20 cellular contexts compared by ENCODE assay signal in the genomic region with DNA sequence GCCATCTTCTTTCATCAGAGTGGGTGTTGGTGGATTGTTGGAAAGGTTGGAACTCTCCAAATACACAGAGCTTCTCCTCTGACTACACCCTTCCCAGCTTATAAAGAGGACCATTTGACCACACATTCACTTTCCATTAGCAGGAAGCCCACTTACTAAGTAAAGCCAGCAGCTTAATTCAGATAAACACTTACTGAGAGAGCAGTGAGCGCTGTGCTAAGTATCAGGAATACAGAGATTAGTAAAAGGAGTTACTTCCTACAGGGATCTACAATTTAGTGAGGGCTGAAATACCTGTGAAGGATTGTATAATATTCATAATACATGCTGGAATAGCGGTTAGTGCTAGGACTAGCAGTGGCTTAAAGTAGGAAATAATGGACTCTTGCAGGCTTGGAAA.
DNase-seq lines count a peak whose midpoint lies in the region; ATAC-seq, FAIRE-seq and TF ChIP-seq lines count a peak whose summit lies in the region.
"Had no signal": no experiment of that assay in that cellular context is flagged by ENCODE, and none has a peak within 500 bp of the region (broad histone marks: within the 10 kb centered on the region; RNA-seq: fewer than 3 reads in every experiment).

No MANE protein-coding gene starts in this region.

- H3K36me3 Mint-ChIP-seq in GM23338 (ENCODE audit: low read depth) (no peaks in the 10 kb centered on the region; the same call in 2 of the 3 replicates), osteocyte (ENCODE audit: unreplicated experiment) (no peaks in the 10 kb centered on the region), endodermal cell (ENCODE audit: low read depth) (no peaks in the 10 kb centered on the region)
- H3K36me3 Mint-ChIP-seq: CD4-positive, alpha-beta memory T cell had no signal

- H3K27me3 Mint-ChIP-seq in GM23338 (ENCODE audit: insufficient read depth, low read depth, poor library complexity): no peaks in the 10 kb centered on the region
- no peaks in the 10 kb centered on the region for H3K27me3 Mint-ChIP-seq in osteocyte (ENCODE audit: unreplicated experiment)
- peaks cover 20% of the 10 kb centered on the region for H3K27me3 Mint-ChIP-seq in endodermal cell (ENCODE audit: insufficient read depth)
- H3K27me3 Mint-ChIP-seq: CD4-positive, alpha-beta memory T cell had no signal

- no peaks in the 10 kb centered on the region for H3K9me3 ChIP-seq in endodermal cell (ENCODE audit: control insufficient read depth, low read length)
- no peaks in the 10 kb centered on the region for H3K9me3 ChIP-seq in breast epithelium
- H3K9me3 ChIP-seq: HAP-1 had no signal

- H3K36me3 ChIP-seq in GM23338 (ENCODE audit: insufficient read depth): no peaks in the 10 kb centered on the region
- H3K36me3 ChIP-seq in endodermal cell (ENCODE audit: control insufficient read depth, insufficient read depth, low read length): no peaks in the 10 kb centered on the region
- no peaks in the 10 kb centered on the region for H3K36me3 ChIP-seq in breast epithelium
- H3K36me3 ChIP-seq: HAP-1 had no signal

- H4K20me1 ChIP-seq in GM23338 (replicated peaks; ENCODE audit: insufficient read depth): no peaks in the 10 kb centered on the region

- no peaks in the 10 kb centered on the region for H3F3A ChIP-seq in GM23338 (replicated peaks; ENCODE audit: low read depth)

- H3K9me2 ChIP-seq in GM23338 (ENCODE audit: insufficient read depth): no peaks in the 10 kb centered on the region

- no peaks in the 10 kb centered on the region for H3K79me2 ChIP-seq in GM23338 (replicated peaks; ENCODE audit: insufficient read depth)

- H3K27me3 ChIP-seq in GM23338 (ENCODE audit: insufficient read depth) (no peaks in the 10 kb centered on the region), endodermal cell (ENCODE audit: control insufficient read depth, insufficient read depth, low read length, poor library complexity, severe bottlenecking) (no peaks in the 10 kb centered on the region), breast epithelium (no peaks in the 10 kb centered on the region)

- WGBS in endodermal cell (ENCODE audit: insufficient coverage in 1 of 2, insufficient read length in 1 of 2), 2 experiments: 92 to 94% methylated on average over 2 of the region's 2 CpGs

- H3K27ac ChIP-seq in GM23338 (ENCODE audit: low read depth) (no peak overlapping the region), endodermal cell (ENCODE audit: low read depth, low read length) (no peak overlapping the region), breast epithelium (no peak overlapping the region)
- H3K27ac ChIP-seq: GM23248 had no signal

- H3K4me2 ChIP-seq in GM23338: no peak overlapping the region

- H3K4me1 Mint-ChIP-seq in GM23338 (no peaks in the 10 kb centered on the region), osteocyte (ENCODE audit: unreplicated experiment) (peaks cover 5% of the 10 kb centered on the region), endodermal cell (no peaks in the 10 kb centered on the region)
- H3K4me1 Mint-ChIP-seq: CD4-positive, alpha-beta memory T cell had no signal

- H3K4me3 Mint-ChIP-seq in GM23338: no peak overlapping the region
- no peak overlapping the region for H3K4me3 Mint-ChIP-seq in osteocyte (ENCODE audit: unreplicated experiment)
- H3K4me3 Mint-ChIP-seq in endodermal cell: no peak overlapping the region
- H3K4me3 Mint-ChIP-seq: CD4-positive, alpha-beta memory T cell; HFFc6 had no signal

- intact Hi-C loops in breast epithelium (cut with DNase I; ENCODE audit: low total_unique reads): no loop called here

- no peak for FAIRE-seq in D721Med (lab: Jason Lieb, UNC)
- FAIRE-seq: G401.6, GM12892, GM19239, H54 had no signal

- H3K9me3 Mint-ChIP-seq in GM23338: peaks cover 4% of the 10 kb centered on the region; the same call in 1 of the 3 replicates
- H3K9me3 Mint-ChIP-seq in osteocyte (ENCODE audit: unreplicated experiment): no peaks in the 10 kb centered on the region
- H3K9me3 Mint-ChIP-seq in endodermal cell: peaks cover 2% of the 10 kb centered on the region

- TF ChIP-seq POLR2A in breast epithelium (IDR thresholded peaks at IDR 0.05): no peak

- no peak overlapping the region for H3K4me3 ChIP-seq in GM23338
- no peak overlapping the region for H3K4me3 ChIP-seq in fibroblast of villous mesenchyme (ENCODE audit: low read depth, low read length)
- H3K4me3 ChIP-seq in endodermal cell (ENCODE audit: low read length): no peak overlapping the region
- H3K4me3 ChIP-seq in breast epithelium: no peak overlapping the region
- H3K4me3 ChIP-seq: GM23248, HAP-1 had no signal

- no peak overlapping the region for H3K9ac ChIP-seq in endodermal cell (ENCODE audit: extremely low read depth, low read length, poor library complexity, severe bottlenecking)
- H3K9ac ChIP-seq: GM23248 had no signal

- H3K4me1 ChIP-seq in GM23338 (ENCODE audit: insufficient read depth) (no peaks in the 10 kb centered on the region), endodermal cell (ENCODE audit: control insufficient read depth, insufficient read depth, low read length) (no peaks in the 10 kb centered on the region), breast epithelium (no peaks in the 10 kb centered on the region)
- H3K4me1 ChIP-seq: HAP-1 had no signal

- H2AFZ ChIP-seq in GM23338: peak overlapping the region; percentile 85; the same call in 1 of the 2 replicates
- H2AFZ ChIP-seq: GM23248 had no signal

- H3K27ac Mint-ChIP-seq in GM23338: no peak overlapping the region
- no peak overlapping the region for H3K27ac Mint-ChIP-seq in osteocyte (ENCODE audit: unreplicated experiment)
- H3K27ac Mint-ChIP-seq in endodermal cell: no peak overlapping the region
- H3K27ac Mint-ChIP-seq: CD4-positive, alpha-beta memory T cell; HFFc6 had no signal

- DNase-seq in NCI-H345 treated with DMSO at 0.1 percent for 48 hours (lab: John Stamatoyannopoulos, UW; ENCODE audit: unreplicated experiment) (peak; percentile 51), NCI-H345 (lab: John Stamatoyannopoulos, UW) (no peak), D721Med (ENCODE audit: insufficient read length, low spot score) (peak; percentile 28), GM23338 (ENCODE audit: low spot score) (no peak), fibroblast of villous mesenchyme (ENCODE audit: low read depth) (peak; percentile 44), osteocyte (ENCODE audit: extremely low spot score, unreplicated experiment) (no peak), endodermal cell (no peak), breast epithelium (ENCODE audit: low spot score in 2 of 2) (no peak)
- DNase-seq: C1 segment of cervical spinal cord; Calu3; CD4-positive, alpha-beta memory T cell; DMS153; DND-41; GM23248; HFFc6 had no signal

- ATAC-seq in GM23338: no peak

- TF ChIP-seq CTCF in D721Med (IDR thresholded peaks at IDR 0.05; ENCODE audit: insufficient read depth, missing control alignments) (no peak), GM23338 (conservative IDR thresholded peaks at IDR 0.05; ENCODE audit: low read depth in 2 of 2) (no peak), fibroblast of villous mesenchyme (IDR thresholded peaks at IDR 0.05; ENCODE audit: insufficient read depth, low read depth, low read length) (no peak), osteocyte (IDR thresholded peaks at IDR 0.05) (no peak), endodermal cell (conservative IDR thresholded peaks at IDR 0.05) (no peak), breast epithelium (IDR thresholded peaks at IDR 0.05) (no peak)

TF ChIP-seq in GM23338, 12 proteins besides CTCF, POLR2A, EP300 and RAD21 (continues in another document):
- no peak for TF ChIP-seq EZH2phosphoT487 (IDR thresholded peaks at IDR 0.05; ENCODE audit: unreplicated experiment)

Comparison
In these comparisons a context has a peak if more than half of its experiments do, and no peak if none do; other contexts are left out.
1. DNase-seq: peak in NCI-H345 treated with DMSO at 0.1 percent for 48 hours (single experiment), D721Med (single experiment) and fibroblast of villous mesenchyme (single experiment); none in NCI-H345 (single experiment), GM23338 (single experiment), osteocyte (single experiment), endodermal cell (single experiment) and breast epithelium (0 of 2).